In the genomic region with DNA sequence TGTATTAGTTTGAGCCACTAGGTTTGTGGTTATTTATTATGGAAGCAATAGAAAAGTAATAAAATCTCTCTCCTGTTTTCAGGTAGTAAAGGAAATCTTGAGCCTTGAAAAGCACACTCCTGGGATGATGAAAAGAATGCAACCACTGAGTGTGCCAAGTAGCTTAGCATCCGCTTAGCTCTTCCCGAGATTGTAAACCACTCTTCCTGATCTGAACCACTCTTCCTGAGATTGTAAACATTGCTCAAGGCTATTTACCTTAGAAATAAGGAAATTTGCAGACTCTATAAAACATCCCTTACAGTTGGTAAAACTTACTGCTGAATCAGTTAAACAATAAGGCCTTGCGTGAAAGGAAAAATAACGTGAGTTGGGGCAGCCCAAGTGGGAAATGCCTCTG, we compare ENCODE assay signal across 19 cellular contexts. TPM values are rescaled to one million over a fixed set of nuclear protein-coding genes. Genes with fewer than 3 reads are reported as not detected.
DNase-seq lines count a peak whose midpoint lies in the region; ATAC-seq and TF ChIP-seq lines count a peak whose summit lies in the region.
"Had no signal": no experiment of that assay in that cellular context is flagged by ENCODE, and none has a peak within 500 bp of the region (broad histone marks: within the 10 kb centered on the region; RNA-seq: fewer than 3 reads in every experiment).

No MANE protein-coding gene starts in this region.

- TF ChIP-seq POLR2A in body of pancreas (IDR thresholded peaks at IDR 0.05) = no peak

- H3K27me3 ChIP-seq in body of pancreas = no peaks in the 10 kb centered on the region
- H3K27me3 ChIP-seq: BLaER1 had no signal

- H3K36me3 ChIP-seq in body of pancreas (replicated peaks in 1 of 2; ENCODE audit: insufficient read depth in 1 of 2, low read depth in 2 of 2) = no peaks in the 10 kb centered on the region
- H3K36me3 ChIP-seq: BLaER1 had no signal

- no peak overlapping the region for H3K4me3 ChIP-seq in epithelial cell of esophagus (ENCODE audit: low read length)
- H3K4me3 ChIP-seq in body of pancreas = no peak overlapping the region
- H3K4me3 ChIP-seq: BLaER1, PC-9 had no signal

- no peak for TF ChIP-seq CTCF in 22Rv1 (IDR thresholded peaks at IDR 0.05)
- no peak for TF ChIP-seq CTCF in epithelial cell of esophagus (IDR thresholded peaks at IDR 0.05; ENCODE audit: insufficient read depth, low read depth, low read length, missing control alignments)
- TF ChIP-seq CTCF in body of pancreas (IDR thresholded peaks at IDR 0.05) = no peak

- 68 to 89% methylated on average over 4 of the region's 4 CpGs for WGBS in body of pancreas, 2 donors

- peak overlapping the region; percentile 25; the same call in 1 of the 2 replicates for H3K27ac ChIP-seq in 22Rv1
- no peak overlapping the region for H3K27ac ChIP-seq in body of pancreas
- H3K27ac ChIP-seq: BLaER1, PC-9, RWPE1 had no signal

- ATAC-seq in body of pancreas = no peak
- ATAC-seq: CD8-positive, alpha-beta T cell had no signal

- no peaks in the 10 kb centered on the region for H3K9me3 ChIP-seq in body of pancreas
- H3K9me3 ChIP-seq: BLaER1 had no signal

- intact Hi-C loops in body of pancreas (cut with DNase I) = loop anchor here (5.0 kb wide), 1 partner anchor 114 kb away; no protein-coding TSS in a partner anchor

- peak; percentile 29 for DNase-seq in LoVo (ENCODE audit: low spot score)
- peak; percentile 46 for DNase-seq in epithelial cell of esophagus (ENCODE audit: low read depth)
- peak; percentile 85 for DNase-seq in pulmonary artery endothelial cell (ENCODE audit: low read depth, low spot score)
- no peak for DNase-seq in body of pancreas
- no peak for DNase-seq in SKM-1 (lab: John Stamatoyannopoulos, UW; ENCODE audit: unreplicated experiment)
- no peak for DNase-seq in NCI-H128 (lab: John Stamatoyannopoulos, UW; ENCODE audit: unreplicated experiment)
- DNase-seq: CD8-positive, alpha-beta T cell; DMS53; GOT3; Karpas-422; NCI-H1105; NCI-H1694 treated with DMSO at 0.1 percent for 48 hours; NCI-H226; NCI-H524 treated with DMSO at 0.1 percent for 48 hours; PC-9; SIG-M5 had no signal

- H3K4me1 ChIP-seq in body of pancreas = peaks cover 7% of the 10 kb centered on the region
- H3K4me1 ChIP-seq: BLaER1 had no signal

RNA-seq across cellular contexts. Expression of a gene that starts 17.4 kb away (rescaled TPM):
- total RNA-seq in pulmonary artery endothelial cell (16.6 and 24.4 TPM in 2 replicates), body of pancreas (1 to 10 TPM; 4.0 to 6.2 TPM)
- total RNA-seq: CD8-positive, alpha-beta T cell; PC-9 had no signal

Comparison
In these comparisons a context has a peak if more than half of its experiments do, and no peak if none do; other contexts are left out.
1. DNase-seq: peak in LoVo (single experiment), epithelial cell of esophagus (single experiment) and pulmonary artery endothelial cell (single experiment); none in body of pancreas (0 of 4), SKM-1 (single experiment) and NCI-H128 (single experiment).